In the genomic region with DNA sequence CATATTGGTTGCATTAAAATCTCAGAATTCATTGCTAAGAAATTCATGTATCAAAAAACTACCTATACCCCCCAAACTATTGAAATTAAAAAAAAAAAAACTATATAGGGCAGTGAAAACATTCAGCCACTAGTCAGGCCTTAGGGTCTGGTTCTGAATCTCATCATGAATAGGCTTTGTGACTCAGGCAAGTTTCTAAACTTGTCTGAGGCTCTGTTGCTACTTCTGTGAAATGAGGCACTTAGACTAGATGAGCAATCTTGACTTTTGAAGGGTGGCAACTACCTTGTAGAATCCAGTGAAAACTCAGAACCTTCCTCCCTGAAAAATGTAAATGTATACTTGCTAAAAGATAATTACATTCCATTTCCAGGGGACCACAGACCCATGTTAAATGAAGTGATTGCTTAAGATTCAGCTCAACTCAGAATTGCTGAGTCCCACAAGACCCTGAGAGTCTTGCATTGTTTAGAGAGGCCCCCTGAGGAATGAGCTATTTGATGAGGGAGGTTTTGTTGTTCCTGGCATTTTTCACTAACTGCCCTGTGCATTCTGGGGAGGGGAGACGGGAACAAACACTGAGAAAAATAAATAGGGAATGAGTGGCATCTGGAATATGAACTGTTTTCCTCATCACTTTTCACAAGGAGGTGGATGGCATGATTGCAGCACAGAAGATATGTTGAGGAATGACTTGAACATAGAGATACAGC, we compare ENCODE assay signal across 1 cellular context.
TF ChIP-seq lines count a peak whose summit lies in the region.

No MANE protein-coding gene starts in this region.

TF ChIP-seq in K562, 482 proteins besides CTCF, POLR2A, EP300 and RAD21:
- TF ChIP-seq, protein P1, sequence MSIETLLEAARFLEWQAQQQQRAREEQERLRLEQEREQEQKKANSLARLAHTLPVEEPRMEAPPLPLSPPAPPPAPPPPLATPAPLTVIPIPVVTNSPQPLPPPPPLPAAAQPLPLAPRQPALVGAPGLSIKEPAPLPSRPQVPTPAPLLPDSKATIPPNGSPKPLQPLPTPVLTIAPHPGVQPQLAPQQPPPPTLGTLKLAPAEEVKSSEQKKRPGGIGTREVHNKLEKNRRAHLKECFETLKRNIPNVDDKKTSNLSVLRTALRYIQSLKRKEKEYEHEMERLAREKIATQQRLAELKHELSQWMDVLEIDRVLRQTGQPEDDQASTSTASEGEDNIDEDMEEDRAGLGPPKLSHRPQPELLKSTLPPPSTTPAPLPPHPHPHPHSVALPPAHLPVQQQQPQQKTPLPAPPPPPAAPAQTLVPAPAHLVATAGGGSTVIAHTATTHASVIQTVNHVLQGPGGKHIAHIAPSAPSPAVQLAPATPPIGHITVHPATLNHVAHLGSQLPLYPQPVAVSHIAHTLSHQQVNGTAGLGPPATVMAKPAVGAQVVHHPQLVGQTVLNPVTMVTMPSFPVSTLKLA (conservative IDR thresholded peaks at IDR 0.05): no peak
- peak in 1 of 2 experiments; percentile 45; a peak in 1 of 4 replicates for TF ChIP-seq HDAC1 (IDR thresholded peaks at IDR 0.05)
